In genomic region chr10:114372179-114372578, GRCh38 we compare ENCODE assay signal across 24 cellular contexts. TPM values are rescaled to one million over a fixed set of nuclear protein-coding genes. Genes with fewer than 3 reads are reported as not detected.
DNase-seq lines count a peak whose midpoint lies in the region; ATAC-seq, FAIRE-seq and TF ChIP-seq lines count a peak whose summit lies in the region.
"Had no signal": no experiment of that assay in that cellular context is flagged by ENCODE, and none has a peak within 500 bp of the region (broad histone marks: within the 10 kb centered on the region; RNA-seq: fewer than 3 reads in every experiment).

No MANE protein-coding gene starts in this region.

- intact Hi-C loops in Caco-2 (cut with micrococcal nuclease; ENCODE audit: unreplicated experiment): no loop called here
- intact Hi-C loops in colonic mucosa (cut with DNase I): no loop called here

- H3K27ac Mint-ChIP-seq in Caco-2 (ENCODE audit: unreplicated experiment): no peak overlapping the region

- H3K27ac ChIP-seq in colonic mucosa (no peak overlapping the region), mesodermal cell (ENCODE audit: low read depth, low read length, severe bottlenecking) (peak overlapping the region; percentile 36), small intestine (ENCODE audit: low read depth in 1 of 2, low read length in 1 of 2) (no peak overlapping the region)
- H3K27ac ChIP-seq: HL-60 had no signal

- POLR2A ChIA-PET in Caco-2 (lab: Charles Lee): no interaction called here

- H3K9me3 ChIP-seq in Caco-2: no peaks in the 10 kb centered on the region
- no peaks in the 10 kb centered on the region for H3K9me3 ChIP-seq in colonic mucosa
- H3K9me3 ChIP-seq in mesodermal cell (ENCODE audit: control insufficient read depth, low read length): no peaks in the 10 kb centered on the region
- H3K9me3 ChIP-seq in small intestine (ENCODE audit: control insufficient read depth, low read depth): no peaks in the 10 kb centered on the region
- H3K9me3 ChIP-seq: BE2C had no signal

- CTCF ChIA-PET in Caco-2 (lab: Charles Lee): interaction anchor here (0.6 to 1.2 kb wide), 2 partner anchors 42 to 68 kb away, joined by 3 read pairs; no protein-coding TSS in a partner anchor

- H3K4me3 ChIP-seq in Caco-2 (ENCODE audit: low read depth, low read length): no peak overlapping the region
- H3K4me3 ChIP-seq in colonic mucosa: no peak overlapping the region
- no peak overlapping the region for H3K4me3 ChIP-seq in mesodermal cell (ENCODE audit: extremely low read depth, insufficient read depth, low read length, poor library complexity, severe bottlenecking)
- no peak overlapping the region for H3K4me3 ChIP-seq in small intestine (ENCODE audit: low read depth in 1 of 2, low read length in 2 of 2)
- H3K4me3 ChIP-seq: GM12878 had no signal

- DNase-seq in Caco-2: peak; percentile 58 to 79
- peak; percentile 73 for DNase-seq in colonic mucosa
- peak; percentile 49 for DNase-seq in small intestine
- no peak for DNase-seq in activated CD4-positive, alpha-beta T cell treated with anti-CD3 and anti-CD28 coated beads, Interleukin-2, amount 50 U/mL, for 1 hour
- DNase-seq: BE2C; DMS79; GOT3; HCEC 1CT; KBM-7; MM.1S; NCI-H1048; NCI-H1436; NCI-H187 treated with DMSO at 0.1 percent for 48 hours; NCI-H510A treated with DMSO at 0.1 percent for 48 hours; NCI-H748 treated with DMSO at 0.1 percent for 48 hours; NK-92 treated with Interleukin-12 subunit alpha and Interleukin-12 subunit beta, amount 100 ng/mL, for 24 hours had no signal

- TF ChIP-seq POLR2A in GM18505 (IDR thresholded peaks at IDR 0.05; ENCODE audit: borderline replicate concordance, extremely low read depth, insufficient read depth, insufficient read length): no peak

- H3K27me3 ChIP-seq in Caco-2 (replicated peaks; ENCODE audit: control insufficient read depth, insufficient read depth, low read length): no peaks in the 10 kb centered on the region
- H3K27me3 ChIP-seq in colonic mucosa: no peaks in the 10 kb centered on the region
- H3K27me3 ChIP-seq in small intestine (ENCODE audit: control insufficient read depth in 2 of 2, insufficient read depth in 2 of 2, low read length in 2 of 2): no peaks in the 10 kb centered on the region
- H3K27me3 ChIP-seq: BE2C had no signal

- FAIRE-seq in small intestine (lab: Jason Lieb, UNC): no peak
- FAIRE-seq: GM12878, HepG2 had no signal

- BruUV-seq in Caco-2 (replicated peaks; lab: Mats Ljungman, UMichigan): no TSS peak

- H3K9ac ChIP-seq in colonic mucosa (ENCODE audit: low read depth in 2 of 2, low read length in 2 of 2): no peak overlapping the region

- H3K4me1 ChIP-seq in Caco-2 (peaks cover 43% of the 10 kb centered on the region), colonic mucosa (no peaks in the 10 kb centered on the region), mesodermal cell (ENCODE audit: control insufficient read depth, insufficient read depth, low read length, poor library complexity, severe bottlenecking) (peaks cover 51% of the 10 kb centered on the region), small intestine (ENCODE audit: control insufficient read depth in 2 of 2, insufficient read depth in 1 of 2, low read depth in 1 of 2, low read length in 1 of 2) (no peaks in the 10 kb centered on the region)

- TF ChIP-seq CTCF in Caco-2 (IDR thresholded peaks at IDR 0.05; ENCODE audit: insufficient read depth in 1 of 2, low read depth in 1 of 2, low read length in 1 of 2, severe bottlenecking in 1 of 2, unreplicated experiment in 1 of 2): no peak
- no peak for TF ChIP-seq CTCF in colonic mucosa (IDR thresholded peaks at IDR 0.05)

- no peaks in the 10 kb centered on the region for H3K9me3 Mint-ChIP-seq in Caco-2 (ENCODE audit: unreplicated experiment)

- H3K36me3 ChIP-seq in Caco-2 (ENCODE audit: control insufficient read depth, insufficient read depth, low read length): no peaks in the 10 kb centered on the region
- H3K36me3 ChIP-seq in colonic mucosa: no peaks in the 10 kb centered on the region
- H3K36me3 ChIP-seq in mesodermal cell (ENCODE audit: control insufficient read depth, insufficient read depth, low read length): peaks cover 5% of the 10 kb centered on the region
- no peaks in the 10 kb centered on the region for H3K36me3 ChIP-seq in small intestine (ENCODE audit: control insufficient read depth in 2 of 2, insufficient read depth in 2 of 2, low read length in 2 of 2)
- H3K36me3 ChIP-seq: BE2C had no signal

- H3K27me3 Mint-ChIP-seq in Caco-2 (ENCODE audit: insufficient read depth, unreplicated experiment): no peaks in the 10 kb centered on the region

- no peak for ATAC-seq in GM19324 (IDR thresholded peaks at IDR 0.05; ENCODE audit: low FRiP score, unreplicated experiment)
- no peak for ATAC-seq in GM18505 (IDR thresholded peaks at IDR 0.05; ENCODE audit: unreplicated experiment)
- no peak for ATAC-seq in GM18498 (IDR thresholded peaks at IDR 0.05; ENCODE audit: unreplicated experiment)
- ATAC-seq: GM12878, HepG2 had no signal

- peaks cover 22% of the 10 kb centered on the region for H3K4me1 Mint-ChIP-seq in Caco-2 (ENCODE audit: low read depth, unreplicated experiment)

- 60% methylated on average over 1 of the region's 3 CpGs; no CpG with 5 or more reads in 1 of the 2 experiments for WGBS in mesodermal cell (ENCODE audit: insufficient coverage in 2 of 2), 2 experiments
- WGBS in small intestine, 3 donors: 18 to 37% (median 34%) methylated on average over 3 of the region's 3 CpGs

- no peak overlapping the region for H3K4me3 Mint-ChIP-seq in Caco-2 (ENCODE audit: unreplicated experiment)

- no peaks in the 10 kb centered on the region for H3K36me3 Mint-ChIP-seq in Caco-2 (ENCODE audit: insufficient read depth, unreplicated experiment)

RNA-seq across cellular contexts. Expression of gene AFAP1L2, which starts 32.1 kb away (rescaled TPM):
- 2.3 and 2.6 TPM in 2 replicates for total RNA-seq in Caco-2 (2022)
- total RNA-seq in colonic mucosa: 10 to 100 TPM in 1 of 2 donors, 1 to 10 TPM in 1; 7.9 to 13.7 TPM
- 48.5 TPM for polyA plus RNA-seq in mesodermal cell (2013, experiment 1 of 2)
- polyA plus RNA-seq in mesodermal cell (2013, experiment 2 of 2): 54.6 TPM
- 1 to 10 TPM; 1.1 to 7.7 (median 2.4) TPM for polyA plus RNA-seq in small intestine
- total RNA-seq: A673, HepG2 had no signal
- polyA plus RNA-seq: HepG2 had no signal
